Comparison of ENCODE assay signal across 21 cellular contexts in the genomic region with DNA sequence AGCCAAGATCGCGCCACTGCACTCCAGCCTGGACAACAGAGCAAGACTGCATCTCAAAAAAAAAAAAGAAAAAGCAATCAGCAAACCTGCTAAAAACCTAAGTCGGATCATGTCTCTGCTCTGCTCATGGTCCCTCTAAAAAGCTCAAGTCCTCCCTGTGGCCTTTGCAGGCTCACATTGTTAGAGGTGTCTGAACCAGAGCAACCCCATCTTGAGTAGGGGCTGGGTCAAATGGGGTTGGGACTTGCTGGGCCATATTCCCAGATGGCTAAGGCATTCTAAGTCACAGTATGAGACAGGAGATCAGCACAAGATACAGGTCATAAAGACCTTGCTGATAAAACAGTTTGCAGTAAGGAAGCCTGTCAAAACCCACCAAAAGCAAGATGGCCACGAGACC. TPM values are rescaled to one million over a fixed set of nuclear protein-coding genes. Genes with fewer than 3 reads are reported as not detected.
"Had no signal": no experiment of that assay in that cellular context is flagged by ENCODE, and none has a peak within 500 bp of the region (broad histone marks: within the 10 kb centered on the region; RNA-seq: fewer than 3 reads in every experiment).

No MANE protein-coding gene starts in this region.

- H3K36me3 Mint-ChIP-seq: naive B cell; stimulated activated naive B cell treated with anti-CD40 and anti-IgM and Interleukin-4, amounts not matched to agents 10 μg/mL and 1 μg/mL and 100 μg/mL, for 72 hours had no signal

- H3K27ac Mint-ChIP-seq: naive B cell; stimulated activated naive B cell treated with anti-CD40 and anti-IgM and Interleukin-4, amounts not matched to agents 10 μg/mL and 1 μg/mL and 100 μg/mL, for 72 hours; stimulated activated naive CD8-positive, alpha-beta T cell treated with anti-CD3 and anti-CD28 coated beads, Interleukin-15, amount 100 ng/mL, for 72 hours had no signal

- H3K9me3 ChIP-seq: heart right ventricle, sigmoid colon, testis, tibial nerve, upper lobe of right lung had no signal

- H3K27me3 ChIP-seq: testis had no signal

- H3K4me3 ChIP-seq: dorsolateral prefrontal cortex, heart right ventricle, sigmoid colon, skin epidermis, testis, tibial nerve, upper lobe of right lung had no signal

- ATAC-seq: heart right ventricle; left lobe of liver; stimulated activated naive B cell treated with anti-CD40 and anti-IgM and Interleukin-4, amounts not matched to agents 10 μg/mL and 1 μg/mL and 100 μg/mL, for 72 hours; stimulated activated naive CD8-positive, alpha-beta T cell treated with anti-CD3 and anti-CD28 coated beads, Interleukin-15, amount 100 ng/mL, for 72 hours; upper lobe of right lung had no signal

- H3K36me3 ChIP-seq: heart right ventricle, sigmoid colon, tibial nerve, upper lobe of right lung had no signal

- DNase-seq: cortex of kidney; dorsolateral prefrontal cortex; effector CD8-positive, alpha-beta T cell; foreskin melanocyte; heart right ventricle; hypothalamus; islet precursor cell; mammary epithelial cell; naive B cell; nephron progenitor cell; posterior cingulate gyrus; sigmoid colon; stimulated activated CD4-positive, alpha-beta T cell treated with anti-CD3 and anti-CD28 coated beads, Interleukin-2, amount 100 ng/mL, for 24 hours; stimulated activated CD4-positive, alpha-beta T cell treated with anti-CD3 and anti-CD28 coated beads, Interleukin-4, amount 100 ng/mL, for 4 hours; stimulated activated naive B cell treated with anti-CD40 and anti-IgM and Interleukin-4, amounts not matched to agents 10 μg/mL and 1 μg/mL and 100 μg/mL, for 72 hours; stimulated activated naive CD8-positive, alpha-beta T cell treated with anti-CD3 and anti-CD28 coated beads, Interleukin-15, amount 100 ng/mL, for 72 hours; testis; upper lobe of right lung had no signal

- H3K27ac ChIP-seq: heart right ventricle, sigmoid colon, skin epidermis, testis, tibial nerve, upper lobe of right lung had no signal

- H3K4me3 Mint-ChIP-seq: nephron progenitor cell; stimulated activated naive B cell treated with anti-CD40 and anti-IgM and Interleukin-4, amounts not matched to agents 10 μg/mL and 1 μg/mL and 100 μg/mL, for 72 hours; stimulated activated naive CD8-positive, alpha-beta T cell treated with anti-CD3 and anti-CD28 coated beads, Interleukin-15, amount 100 ng/mL, for 72 hours had no signal

- H3K9me3 Mint-ChIP-seq: naive B cell; nephron progenitor cell; stimulated activated naive B cell treated with anti-CD40 and anti-IgM and Interleukin-4, amounts not matched to agents 10 μg/mL and 1 μg/mL and 100 μg/mL, for 72 hours; stimulated activated naive CD8-positive, alpha-beta T cell treated with anti-CD3 and anti-CD28 coated beads, Interleukin-15, amount 100 ng/mL, for 72 hours had no signal

RNA-seq across cellular contexts. Expression of gene DRAXIN, which starts 3.0 kb away (rescaled TPM):
- total RNA-seq: left lobe of liver had no signal
